In genomic region chr17:68794636-68795503, GRCh38 we compare ENCODE assay signal across 9 cellular contexts.
DNase-seq lines count a peak whose midpoint lies in the region; ATAC-seq and TF ChIP-seq lines count a peak whose summit lies in the region.
"Had no signal": no experiment of that assay in that cellular context is flagged by ENCODE, and none has a peak within 500 bp of the region (broad histone marks: within the 10 kb centered on the region; RNA-seq: fewer than 3 reads in every experiment).

No MANE protein-coding gene starts in this region.

- TF ChIP-seq CTCF in SK-N-SH (IDR thresholded peaks at IDR 0.05) (peak; percentile 73), fibroblast of mammary gland (conservative IDR thresholded peaks at IDR 0.05; ENCODE audit: control insufficient read depth, insufficient read depth, low read depth, low read length) (peak; percentile 49), osteocyte (IDR thresholded peaks at IDR 0.05) (peak; percentile 66)

- peak; percentile 52 for TF ChIP-seq RAD21 in SK-N-SH (IDR thresholded peaks at IDR 0.05; ENCODE audit: low read length)

- WGBS in SK-N-SH (ENCODE audit: low lambda C conversion rate) = 26% methylated on average over 6 of the region's 6 CpGs

- peaks cover 0 to 30% of the 10 kb centered on the region in 2 experiments; a peak in 2 of 4 replicates for H3K4me1 ChIP-seq in SK-N-SH (ENCODE audit: control insufficient read depth in 1 of 2, insufficient read depth in 2 of 2, low read depth in 1 of 2, low read length in 1 of 2)

- H3K36me3 Mint-ChIP-seq in activated T-cell treated with anti-CD3 and anti-CD28 coated beads, Interleukin-2, amount 50 U/mL, for 4 hours (ENCODE audit: insufficient read depth) = no peaks in the 10 kb centered on the region
- no peaks in the 10 kb centered on the region for H3K36me3 Mint-ChIP-seq in osteocyte (ENCODE audit: unreplicated experiment)

- no peaks in the 10 kb centered on the region for H3K9me2 ChIP-seq in SK-N-SH

- no peaks in the 10 kb centered on the region for H3F3A ChIP-seq in SK-N-SH (replicated peaks; ENCODE audit: insufficient read depth)

- H3K9me3 ChIP-seq in SK-N-SH = no peaks in the 10 kb centered on the region

- H3K27ac Mint-ChIP-seq in osteocyte (ENCODE audit: unreplicated experiment) = peak overlapping the region; percentile 89

- peaks cover 2% of the 10 kb centered on the region for H3K4me1 Mint-ChIP-seq in activated T-cell treated with anti-CD3 and anti-CD28 coated beads, Interleukin-2, amount 50 U/mL, for 4 hours (ENCODE audit: low read depth)
- peaks cover 14% of the 10 kb centered on the region for H3K4me1 Mint-ChIP-seq in osteocyte (ENCODE audit: unreplicated experiment)

- peak overlapping the region; percentile 88 for H2AFZ ChIP-seq in SK-N-SH (ENCODE audit: low read depth)

- H3K4me2 ChIP-seq in SK-N-SH = peak overlapping the region; percentile 45

- no peaks in the 10 kb centered on the region for H3K36me3 ChIP-seq in SK-N-SH (replicated peaks in 1 of 2; ENCODE audit: control insufficient read depth in 1 of 2, insufficient read depth in 2 of 2, low read length in 1 of 2)

- no peaks in the 10 kb centered on the region for H3K27me3 ChIP-seq in SK-N-SH (ENCODE audit: insufficient read depth)

- POLR2A ChIA-PET in SK-N-SH (lab: Yijun Ruan, JAX) = no interaction called here

- intact Hi-C loops in posterior vena cava (cut with DNase I) = no loop called here

- no peak for DNase-seq in activated T-cell treated with anti-CD3 and anti-CD28 coated beads, Interleukin-2, amount 50 U/mL, for 4 hours
- DNase-seq in activated T-cell treated with anti-CD3 and anti-CD28 coated beads for 4 hours (no peak), SK-N-SH (no peak), fibroblast of mammary gland (ENCODE audit: low read depth) (peak; percentile 75), osteocyte (ENCODE audit: extremely low spot score, unreplicated experiment) (no peak), posterior vena cava (ENCODE audit: low spot score) (no peak), activated gamma-delta T cell treated with Interleukin-2 at 50 U/mL for 16 hours (no peak), cerebellar nuclear complex (lab: John Stamatoyannopoulos, UW) (no peak)

- H3K27ac ChIP-seq in SK-N-SH (ENCODE audit: low read depth in 2 of 2, low read length in 1 of 2) = peak overlapping the region; percentile 14 to 18; a peak in 2 of 4 replicates

- no peaks in the 10 kb centered on the region for H3K79me2 ChIP-seq in SK-N-SH (ENCODE audit: insufficient read depth)

- TF ChIP-seq EP300 in SK-N-SH (IDR thresholded peaks at IDR 0.05; ENCODE audit: borderline replicate concordance in 1 of 2, low read depth in 1 of 2, low read length in 1 of 2) = no peak

- CTCF ChIA-PET in SK-N-SH (lab: Yijun Ruan, JAX) = interaction anchor here (0.7 to 1.7 kb wide), 4 partner anchors 10 to 23 kb away, joined by 3 to 6 read pairs (median 5); no protein-coding TSS in a partner anchor

- H4K20me1 ChIP-seq in SK-N-SH (ENCODE audit: insufficient read depth) = no peaks in the 10 kb centered on the region

- H3K9me3 Mint-ChIP-seq in activated T-cell treated with anti-CD3 and anti-CD28 coated beads, Interleukin-2, amount 50 U/mL, for 4 hours = no peaks in the 10 kb centered on the region
- H3K9me3 Mint-ChIP-seq in osteocyte (ENCODE audit: unreplicated experiment) = peaks cover 2% of the 10 kb centered on the region
- H3K9me3 Mint-ChIP-seq: central memory CD8-positive, alpha-beta T cell had no signal

- ATAC-seq in activated T-cell treated with anti-CD3 and anti-CD28 coated beads, Interleukin-2, amount 50 U/mL, for 4 hours = no peak

- H3K27me3 Mint-ChIP-seq in activated T-cell treated with anti-CD3 and anti-CD28 coated beads, Interleukin-2, amount 50 U/mL, for 4 hours (ENCODE audit: low read depth) = peaks cover 21% of the 10 kb centered on the region
- H3K27me3 Mint-ChIP-seq in osteocyte (ENCODE audit: unreplicated experiment) = peaks cover 2% of the 10 kb centered on the region

- H3K4me3 Mint-ChIP-seq in activated T-cell treated with anti-CD3 and anti-CD28 coated beads, Interleukin-2, amount 50 U/mL, for 4 hours = peak overlapping the region; percentile 37
- peak overlapping the region; percentile 23 for H3K4me3 Mint-ChIP-seq in osteocyte (ENCODE audit: unreplicated experiment)
- H3K4me3 Mint-ChIP-seq: central memory CD8-positive, alpha-beta T cell had no signal

- no peak overlapping the region for H3K9ac ChIP-seq in SK-N-SH

- H3K4me3 ChIP-seq in SK-N-SH (ENCODE audit: low read depth in 2 of 2, low read length in 1 of 2) (peak overlapping the region; percentile 9 to 15; a peak in 2 of 4 replicates), fibroblast of mammary gland (ENCODE audit: control insufficient read depth, low read depth, low read length) (no peak overlapping the region)

TF ChIP-seq in SK-N-SH, 30 proteins besides CTCF, POLR2A, EP300 and RAD21:
- peak; percentile 49 for TF ChIP-seq SMC3 (IDR thresholded peaks at IDR 0.05; ENCODE audit: low read depth, low read length)
- TF ChIP-seq RCOR1 (IDR thresholded peaks at IDR 0.05; ENCODE audit: low read length) = no peak
